8 cellular contexts compared by ENCODE assay signal in the genomic region with DNA sequence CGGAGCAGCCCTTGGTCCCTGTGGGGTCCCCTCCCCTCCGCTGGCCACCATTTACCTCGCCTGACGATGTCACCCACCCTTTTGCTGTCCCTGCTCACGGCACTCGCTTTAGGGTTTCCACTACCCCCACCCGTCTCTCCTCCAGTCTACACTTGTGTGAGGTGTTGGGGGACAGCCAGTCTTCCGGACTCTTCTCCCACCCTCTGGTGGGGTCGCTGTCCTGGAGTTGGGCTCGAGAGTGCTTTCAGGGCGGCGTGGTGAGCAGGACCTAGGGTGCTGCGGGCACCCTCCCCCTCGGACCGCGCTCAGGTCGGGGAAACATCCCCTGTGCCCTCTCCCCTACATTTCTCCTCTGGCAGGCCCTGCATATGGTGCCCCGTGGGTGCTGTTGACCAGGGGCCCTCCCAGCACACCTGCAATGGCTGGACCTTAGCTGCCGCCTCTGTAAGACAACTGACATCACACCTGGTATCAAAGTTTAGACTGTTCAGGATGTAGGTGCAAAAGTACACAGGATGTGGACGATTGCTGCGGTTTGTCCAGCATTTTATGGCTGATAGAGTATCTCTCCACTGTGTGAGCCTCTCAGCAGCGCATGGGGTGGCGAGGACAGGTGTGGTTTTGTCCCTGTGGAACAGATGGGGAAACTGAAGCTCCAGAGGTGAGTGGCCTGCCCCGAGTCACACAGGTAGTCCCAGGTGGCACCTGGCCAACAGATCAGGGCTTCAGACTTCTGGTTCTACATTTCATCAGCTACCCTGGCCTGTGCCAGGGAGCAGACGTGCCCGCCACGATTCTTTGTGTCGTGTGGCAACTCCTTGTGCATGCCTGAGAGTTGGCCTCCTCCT. TPM values are rescaled to one million over a fixed set of nuclear protein-coding genes. Genes with fewer than 3 reads are reported as not detected.
DNase-seq lines count a peak whose midpoint lies in the region; ATAC-seq, FAIRE-seq and TF ChIP-seq lines count a peak whose summit lies in the region.

No MANE protein-coding gene starts in this region.

- no peaks in the 10 kb centered on the region for H3K9me3 ChIP-seq in A549

- H3K9me3 Mint-ChIP-seq in GM23338 (no peaks in the 10 kb centered on the region), progenitor cell of endocrine pancreas (ENCODE audit: low read depth) (no peaks in the 10 kb centered on the region)
- H3K9me3 Mint-ChIP-seq in activated CD8-positive, alpha-beta T cell treated with anti-CD3 and anti-CD28 coated beads, Interleukin-2, amount 10 ng/mL, durations not matched to agents 7 days and 5 days (ENCODE audit: insufficient read depth) = no peaks in the 10 kb centered on the region

- POLR2A ChIA-PET in A549 (lab: Yijun Ruan, JAX) = interaction anchor here (0.9 to 1.4 kb wide), 4 partner anchors 19 to 186 kb away, joined by 3 to 11 read pairs (median 4); no protein-coding TSS in a partner anchor
- POLR2A ChIA-PET in activated CD8-positive, alpha-beta T cell treated with anti-CD3 and anti-CD28 coated beads, Interleukin-2, amount 10 ng/mL, durations not matched to agents 7 days and 5 days (lab: Charles Lee) = interaction anchor here (0.6 to 8.1 kb wide), 12 partner anchors 9 to 144 kb away, joined by 3 to 201 read pairs (median 6); a partner anchor contains a TSS

- peaks cover 54% of the 10 kb centered on the region for H3K79me2 ChIP-seq in GM23338 (replicated peaks; ENCODE audit: insufficient read depth)

- H3K27ac Mint-ChIP-seq in GM23338 (no peak overlapping the region), progenitor cell of endocrine pancreas (peak overlapping the region; percentile 84)
- peak overlapping the region; percentile 99 for H3K27ac Mint-ChIP-seq in activated CD8-positive, alpha-beta T cell treated with anti-CD3 and anti-CD28 coated beads, Interleukin-2, amount 10 ng/mL, durations not matched to agents 7 days and 5 days

- TF ChIP-seq EP300 in A549 (IDR thresholded peaks at IDR 0.05) = no peak

- DNase-seq in A549 (ENCODE audit: low read depth in 1 of 2, low spot score in 1 of 2) = no peak
- DNase-seq in GM23338 (ENCODE audit: low spot score) = no peak
- DNase-seq in activated CD8-positive, alpha-beta T cell treated with anti-CD3 and anti-CD28 coated beads, Interleukin-2, amount 10 ng/mL, durations not matched to agents 7 days and 5 days = peak; percentile 71
- DNase-seq in foreskin fibroblast = peak in 1 of 2 donors; percentile 31
- DNase-seq in progenitor cell of endocrine pancreas (ENCODE audit: low spot score, unreplicated experiment) = no peak
- no peak for DNase-seq in cerebellar cortex (ENCODE audit: low spot score)
- no peak for DNase-seq in activated gamma-delta T cell (lab: John Stamatoyannopoulos, UW)

- H3K27ac ChIP-seq in A549 = peak overlapping the region; percentile 92 to 100
- no peak overlapping the region for H3K27ac ChIP-seq in GM23338 (ENCODE audit: low read depth)

- no peak for FAIRE-seq in A549 (lab: Jason Lieb, UNC)

- TF ChIP-seq POLR2A in A549 (IDR thresholded peaks at IDR 0.05; ENCODE audit: low read length) = no peak

- H2AFZ ChIP-seq in GM23338 = peak overlapping the region; percentile 38; the same call in 1 of the 2 replicates

- peaks cover 61% of the 10 kb centered on the region for H3K4me1 Mint-ChIP-seq in GM23338
- H3K4me1 Mint-ChIP-seq in activated CD8-positive, alpha-beta T cell treated with anti-CD3 and anti-CD28 coated beads, Interleukin-2, amount 10 ng/mL, durations not matched to agents 7 days and 5 days (ENCODE audit: low read depth) = peaks cover 75% of the 10 kb centered on the region
- peaks cover 24% of the 10 kb centered on the region for H3K4me1 Mint-ChIP-seq in progenitor cell of endocrine pancreas (ENCODE audit: low read depth)

- H3K4me3 Mint-ChIP-seq in GM23338 (peak overlapping the region; percentile 95), progenitor cell of endocrine pancreas (ENCODE audit: low read depth) (peak overlapping the region; percentile 91)
- H3K4me3 Mint-ChIP-seq in activated CD8-positive, alpha-beta T cell treated with anti-CD3 and anti-CD28 coated beads, Interleukin-2, amount 10 ng/mL, durations not matched to agents 7 days and 5 days = peak overlapping the region; percentile 98

- H3K27me3 Mint-ChIP-seq in GM23338 (ENCODE audit: insufficient read depth, low read depth, poor library complexity) = peaks cover 14% of the 10 kb centered on the region
- no peaks in the 10 kb centered on the region for H3K27me3 Mint-ChIP-seq in activated CD8-positive, alpha-beta T cell treated with anti-CD3 and anti-CD28 coated beads, Interleukin-2, amount 10 ng/mL, durations not matched to agents 7 days and 5 days (ENCODE audit: low read depth)
- H3K27me3 Mint-ChIP-seq in progenitor cell of endocrine pancreas = peaks cover 14% of the 10 kb centered on the region

- WGBS in A549 (ENCODE audit: missing lambda C conversion rate) = 48% methylated on average over 26 of the region's 28 CpGs

- no peaks in the 10 kb centered on the region for H3K9me2 ChIP-seq in GM23338 (ENCODE audit: insufficient read depth)

- H3K27me3 ChIP-seq in GM23338 (ENCODE audit: insufficient read depth) = no peaks in the 10 kb centered on the region

- H3K4me3 ChIP-seq in A549 = peak overlapping the region; percentile 89
- H3K4me3 ChIP-seq in GM23338 = peak overlapping the region; percentile 92
- H3K4me3 ChIP-seq in foreskin fibroblast (ENCODE audit: low read depth in 1 of 2, low read length in 2 of 2) = peak overlapping the region; percentile 77 to 85

- H3K4me2 ChIP-seq in A549 = peak overlapping the region; percentile 91
- H3K4me2 ChIP-seq in GM23338 = peak overlapping the region; percentile 97

- TF ChIP-seq CTCF in A549 (IDR thresholded peaks at IDR 0.05) (no peak), GM23338 (conservative IDR thresholded peaks at IDR 0.05; ENCODE audit: low read depth in 2 of 2) (no peak), foreskin fibroblast (IDR thresholded peaks at IDR 0.05; ENCODE audit: low read depth, low read length) (no peak), progenitor cell of endocrine pancreas (IDR thresholded peaks at IDR 0.05; ENCODE audit: unreplicated experiment) (no peak)

- peaks cover 17% of the 10 kb centered on the region; the same call in 1 of the 2 replicates for H4K20me1 ChIP-seq in GM23338 (replicated peaks; ENCODE audit: insufficient read depth)

- no peak for TF ChIP-seq RAD21 in A549 (conservative IDR thresholded peaks at IDR 0.05 in 1 of 2, IDR thresholded peaks at IDR 0.05 in 1 of 2)

- H3K4me1 ChIP-seq in A549 (peaks cover 32% of the 10 kb centered on the region), GM23338 (ENCODE audit: insufficient read depth) (peaks cover 26% of the 10 kb centered on the region)

- ATAC-seq in A549 = no peak; a peak in 1 of 6 replicates
- no peak for ATAC-seq in GM23338
- ATAC-seq in activated CD8-positive, alpha-beta T cell treated with anti-CD3 and anti-CD28 coated beads, Interleukin-2, amount 10 ng/mL, durations not matched to agents 7 days and 5 days = peak; percentile 0
- ATAC-seq in GM18868 (IDR thresholded peaks at IDR 0.05; ENCODE audit: unreplicated experiment) = no peak

- H3F3A ChIP-seq in GM23338 (replicated peaks; ENCODE audit: low read depth) = peaks cover 18% of the 10 kb centered on the region

- H3K36me3 ChIP-seq in GM23338 (ENCODE audit: insufficient read depth) = peaks cover 3% of the 10 kb centered on the region; the same call in 1 of the 2 replicates

- H3K36me3 Mint-ChIP-seq in GM23338 (ENCODE audit: low read depth) = peaks cover 15% of the 10 kb centered on the region; the same call in 2 of the 3 replicates
- peaks cover 55% of the 10 kb centered on the region for H3K36me3 Mint-ChIP-seq in activated CD8-positive, alpha-beta T cell treated with anti-CD3 and anti-CD28 coated beads, Interleukin-2, amount 10 ng/mL, durations not matched to agents 7 days and 5 days (ENCODE audit: low read depth)
- peaks cover 1% of the 10 kb centered on the region for H3K36me3 Mint-ChIP-seq in progenitor cell of endocrine pancreas (ENCODE audit: insufficient read depth)

- CTCF ChIA-PET in A549 (lab: Yijun Ruan, JAX) = interaction anchor here (0.5 to 2.6 kb wide), 18 partner anchors 10 to 187 kb away, joined by 3 to 26 read pairs (median 4); a partner anchor contains a TSS
- CTCF ChIA-PET in activated CD8-positive, alpha-beta T cell treated with anti-CD3 and anti-CD28 coated beads, Interleukin-2, amount 10 ng/mL, durations not matched to agents 7 days and 5 days (lab: Charles Lee) = interaction anchor here (0.7 to 7.4 kb wide), 20 partner anchors 10 to 142 kb away, joined by 3 to 60 read pairs (median 4); a partner anchor contains a TSS

RNA-seq across cellular contexts. Expression of a gene that starts 1.1 kb away (rescaled TPM):
- polyA plus RNA-seq in A549 (2011; rRNA removed) (20.1 and 20.5 TPM in 2 replicates), A549 (2017; fragmentation: RNase III; extraction: RNeasy Plus Mini Kit Qiagen cat#74134 plus additional on column Dnase treatment) (27.0 to 29.7 TPM (median 29.5 TPM) in 3 replicates), GM23338 (2016; fragmentation: Nextera tagmentation; extraction: Ambion mirVana) (19.5 and 21.7 TPM in 2 replicates)
- 45.9 and 64.0 TPM in 2 replicates for polyA plus RNA-seq in A549 (2012; cell fraction: cytosol; rRNA removed)
- 135 and 175 TPM in 2 replicates for polyA plus RNA-seq in A549 (2012; cell fraction: nucleus; rRNA removed)
- 64.2 and 65.8 TPM in 2 replicates for polyA minus RNA-seq in A549 (2011; rRNA and poly(A)+ RNA removed)
- total RNA-seq in GM23338 (2014; rRNA removed; shearing (Covaris generic)) = 62.2 and 72.5 TPM in 2 replicates
- total RNA-seq in activated CD8-positive, alpha-beta T cell treated with anti-CD3 and anti-CD28 coated beads, Interleukin-2, amount 10 ng/mL, durations not matched to agents 7 days and 5 days = 100 to 1,000 TPM; 338 to 348 TPM
- 52.9 and 53.0 TPM in 2 replicates for total RNA-seq in progenitor cell of endocrine pancreas

RNA-seq across cellular contexts. Expression of a gene that starts 21.7 kb away (rescaled TPM):
- polyA plus RNA-seq in A549 (2011; rRNA removed) (15.4 and 17.0 TPM in 2 replicates), A549 (2017; fragmentation: RNase III; extraction: RNeasy Plus Mini Kit Qiagen cat#74134 plus additional on column Dnase treatment) (22.5 to 24.5 TPM (median 24.2 TPM) in 3 replicates), GM23338 (2016; fragmentation: Nextera tagmentation; extraction: Ambion mirVana) (19.5 and 20.3 TPM in 2 replicates)
- 43.0 and 51.7 TPM in 2 replicates for polyA plus RNA-seq in A549 (2012; cell fraction: cytosol; rRNA removed)
- 143 and 169 TPM in 2 replicates for polyA plus RNA-seq in A549 (2012; cell fraction: nucleus; rRNA removed)
- 20.3 and 34.1 TPM in 2 replicates for polyA minus RNA-seq in A549 (2011; rRNA and poly(A)+ RNA removed)
- total RNA-seq in GM23338 (2014; rRNA removed; shearing (Covaris generic)) = 15.7 and 30.8 TPM in 2 replicates
- total RNA-seq in activated CD8-positive, alpha-beta T cell treated with anti-CD3 and anti-CD28 coated beads, Interleukin-2, amount 10 ng/mL, durations not matched to agents 7 days and 5 days = 100 to 1,000 TPM; 179 to 189 TPM
- 74.9 and 76.0 TPM in 2 replicates for total RNA-seq in progenitor cell of endocrine pancreas

RNA-seq across cellular contexts. Expression of a gene that starts 35.9 kb away (rescaled TPM):
- polyA plus RNA-seq in A549 (2011; rRNA removed) (13.7 and 13.9 TPM in 2 replicates), A549 (2017; fragmentation: RNase III; extraction: RNeasy Plus Mini Kit Qiagen cat#74134 plus additional on column Dnase treatment) (18.6 to 24.1 TPM (median 23.8 TPM) in 3 replicates), GM23338 (2016; fragmentation: Nextera tagmentation; extraction: Ambion mirVana) (17.8 and 25.1 TPM in 2 replicates)
- polyA plus RNA-seq in A549 (2012; cell fraction: cytosol; rRNA removed) = 16.4 and 20.2 TPM in 2 replicates
- polyA plus RNA-seq in A549 (2012; cell fraction: nucleus; rRNA removed) = 66.0 and 81.7 TPM in 2 replicates
- 11.2 TPM in 2 replicates for polyA minus RNA-seq in A549 (2011; rRNA and poly(A)+ RNA removed)
- 40.0 and 45.8 TPM in 2 replicates for total RNA-seq in GM23338 (2014; rRNA removed; shearing (Covaris generic))
- 10 to 100 TPM; 12.0 to 13.0 TPM for total RNA-seq in activated CD8-positive, alpha-beta T cell treated with anti-CD3 and anti-CD28 coated beads, Interleukin-2, amount 10 ng/mL, durations not matched to agents 7 days and 5 days
- 48.9 and 56.9 TPM in 2 replicates for total RNA-seq in progenitor cell of endocrine pancreas
